29 cellular contexts compared by ENCODE assay signal in genomic region chr4:113990886-113991285, GRCh38.
"Had no signal": no experiment of that assay in that cellular context is flagged by ENCODE, and none has a peak within 500 bp of the region (broad histone marks: within the 10 kb centered on the region; RNA-seq: fewer than 3 reads in every experiment).

No MANE protein-coding gene starts in this region.

- H3K4me1 ChIP-seq: colonic mucosa, neural progenitor cell, prostate gland, right atrium auricular region, testis had no signal

- FAIRE-seq: endothelial cell of umbilical vein, urothelium cell line had no signal

- H3K9me3 ChIP-seq: colonic mucosa, esophagus squamous epithelium, prostate gland, right atrium auricular region, testis, tibial artery had no signal

- H3K4me3 Mint-ChIP-seq: dendritic cell treated with granulocyte-macrophage colony-stimulating factor and Interleukin-4, amounts not matched to agents 40 ng/mL and 50 ng/mL, for 4 days; immature natural killer cell; mesothelial cell of epicardium; naive thymus-derived CD4-positive, alpha-beta T cell; nephron; neural progenitor cell; stimulated activated effector memory CD8-positive, alpha-beta T cell treated with anti-CD3 and anti-CD28 coated beads, Interleukin-12 subunit alpha, Interleukin-12 subunit beta, amount 100 ng/mL, for 72 hours; type B pancreatic cell had no signal

- H3K27ac Mint-ChIP-seq: dendritic cell treated with granulocyte-macrophage colony-stimulating factor and Interleukin-4, amounts not matched to agents 40 ng/mL and 50 ng/mL, for 4 days; immature natural killer cell; mesothelial cell of epicardium; naive thymus-derived CD4-positive, alpha-beta T cell; nephron; neural progenitor cell; stimulated activated effector memory CD8-positive, alpha-beta T cell treated with anti-CD3 and anti-CD28 coated beads, Interleukin-12 subunit alpha, Interleukin-12 subunit beta, amount 100 ng/mL, for 72 hours; type B pancreatic cell had no signal

- H3K36me3 Mint-ChIP-seq: mesothelial cell of epicardium; neural progenitor cell; stimulated activated effector memory CD8-positive, alpha-beta T cell treated with anti-CD3 and anti-CD28 coated beads, Interleukin-12 subunit alpha, Interleukin-12 subunit beta, amount 100 ng/mL, for 72 hours; type B pancreatic cell had no signal

- H3K27me3 ChIP-seq: colonic mucosa, esophagus squamous epithelium, neural progenitor cell, right atrium auricular region, testis, tibial artery had no signal

- H3K9ac ChIP-seq: neural progenitor cell had no signal

- H2AFZ ChIP-seq: neural progenitor cell had no signal

- DNase-seq: colonic mucosa; effector memory CD4-positive, alpha-beta T cell; esophagus squamous epithelium; foreskin melanocyte; glutamatergic neuron; hypothalamus; immature natural killer cell; islet precursor cell; mesenchymal stem cell; naive thymus-derived CD4-positive, alpha-beta T cell; stimulated activated CD4-positive, alpha-beta T cell treated with anti-CD3 and anti-CD28 coated beads, Interleukin-12 subunit alpha, Interleukin-12 subunit beta, amount 100 ng/mL, for 4 hours; stimulated activated CD4-positive, alpha-beta T cell treated with anti-CD3 and anti-CD28 coated beads, Interleukin-1b, Interleukin-23, amount 100 ng/mL, for 48 hours; stimulated activated CD4-positive, alpha-beta T cell treated with anti-CD3 and anti-CD28 coated beads, Interleukin-4, amount 100 ng/mL, for 1 hour; stimulated activated naive CD8-positive, alpha-beta T cell treated with anti-CD3 and anti-CD28 coated beads, Interleukin-15, Interleukin-2, amounts not matched to agents 100 U/mL and 50 U/mL, for 24 hours; substantia nigra; testis; tibial artery had no signal

- H3K27ac ChIP-seq: colonic mucosa, neural progenitor cell, prostate gland, right atrium auricular region, testis, tibial artery had no signal

- ATAC-seq: naive thymus-derived CD4-positive, alpha-beta T cell; sciatic nerve; stimulated activated effector memory CD8-positive, alpha-beta T cell treated with anti-CD3 and anti-CD28 coated beads, Interleukin-12 subunit alpha, Interleukin-12 subunit beta, amount 100 ng/mL, for 72 hours; stimulated activated naive CD8-positive, alpha-beta T cell treated with anti-CD3 and anti-CD28 coated beads, Interleukin-15, Interleukin-2, amounts not matched to agents 100 U/mL and 50 U/mL, for 24 hours had no signal

- H3K4me1 Mint-ChIP-seq: immature natural killer cell; naive thymus-derived CD4-positive, alpha-beta T cell; nephron; neural progenitor cell had no signal

- H3K9me3 Mint-ChIP-seq: dendritic cell treated with granulocyte-macrophage colony-stimulating factor and Interleukin-4, amounts not matched to agents 40 ng/mL and 50 ng/mL, for 4 days; immature natural killer cell; stimulated activated effector memory CD8-positive, alpha-beta T cell treated with anti-CD3 and anti-CD28 coated beads, Interleukin-12 subunit alpha, Interleukin-12 subunit beta, amount 100 ng/mL, for 72 hours; type B pancreatic cell had no signal

- H3K4me3 ChIP-seq: colonic mucosa, esophagus squamous epithelium, neural progenitor cell, prostate gland, right atrium auricular region, smooth muscle cell, testis, tibial artery had no signal

- H3K36me3 ChIP-seq: colonic mucosa, esophagus squamous epithelium, neural progenitor cell, prostate gland, right atrium auricular region, tibial artery had no signal

- H3K4me2 ChIP-seq: neural progenitor cell, smooth muscle cell had no signal

- H3K27me3 Mint-ChIP-seq: dendritic cell treated with granulocyte-macrophage colony-stimulating factor and Interleukin-4, amounts not matched to agents 40 ng/mL and 50 ng/mL, for 4 days; type B pancreatic cell had no signal
